ENCODE assay signal across 9 cellular contexts in genomic region chr19:19670070-19670551, GRCh38. TPM values are rescaled to one million over a fixed set of nuclear protein-coding genes. Genes with fewer than 3 reads are reported as not detected.
DNase-seq lines count a peak whose midpoint lies in the region; ATAC-seq and TF ChIP-seq lines count a peak whose summit lies in the region.
"Had no signal": no experiment of that assay in that cellular context is flagged by ENCODE, and none has a peak within 500 bp of the region (broad histone marks: within the 10 kb centered on the region; RNA-seq: fewer than 3 reads in every experiment).

No MANE protein-coding gene starts in this region.

- H3K9me3 Mint-ChIP-seq in CD14-positive monocyte, result peaks cover 25 to 53% (median 43%) of the 10 kb centered on the region in 7 donors

- H3K27ac Mint-ChIP-seq in T-helper 17 cell, result peak overlapping the region; percentile 96
- H3K27ac Mint-ChIP-seq in CD14-positive monocyte, result peak overlapping the region in 1 of 7 donors; percentile 40

- no peaks in the 10 kb centered on the region for H3K27me3 ChIP-seq in H7 (ENCODE audit: control insufficient read depth, insufficient read depth, low read length)
- H3K27me3 ChIP-seq: SJSA1 had no signal

- H3K27me3 Mint-ChIP-seq in T-helper 17 cell (no peaks in the 10 kb centered on the region), CD14-positive monocyte (ENCODE audit: low read depth in 3 of 3) (peaks cover 0 to 2% (median 0%) of the 10 kb centered on the region in 3 donors)

- H3K4me1 Mint-ChIP-seq in T-helper 17 cell, result peaks cover 13% of the 10 kb centered on the region
- H3K4me1 Mint-ChIP-seq in CD14-positive monocyte, result peaks cover 19% of the 10 kb centered on the region

- intact Hi-C loops in CD14-positive monocyte (cut with micrococcal nuclease), result loop anchor here (5.0 to 10.0 kb wide), 2 partner anchors 107 to 225 kb away; no protein-coding TSS in a partner anchor

- peak; percentile 75 for DNase-seq in H7
- DNase-seq in T-helper 17 cell, result no peak
- DNase-seq in fibroblast of pulmonary artery (ENCODE audit: low read depth), result no peak
- no peak for DNase-seq in retinal pigment epithelial cell (ENCODE audit: low read depth)
- DNase-seq in SKM-1 treated with dmso at 0.1 percent for 144 hours (lab: John Stamatoyannopoulos, UW; ENCODE audit: unreplicated experiment), result no peak
- no peak for DNase-seq in NOMO-1 treated with dmso at 0.1 percent for 144 hours (lab: John Stamatoyannopoulos, UW; ENCODE audit: unreplicated experiment)
- DNase-seq in CD14-positive monocyte (ENCODE audit: low spot score), result no peak

- no peak for TF ChIP-seq CTCF in fibroblast of pulmonary artery (IDR thresholded peaks at IDR 0.05; ENCODE audit: low read length, missing control alignments)
- no peak for TF ChIP-seq CTCF in retinal pigment epithelial cell (conservative IDR thresholded peaks at IDR 0.05; ENCODE audit: low read depth, low read length)
- no peak for TF ChIP-seq CTCF in CD14-positive monocyte (IDR thresholded peaks at IDR 0.05)

- H3K9me3 ChIP-seq in T-helper 17 cell (ENCODE audit: control insufficient read depth, low read length, poor library complexity, severe bottlenecking), result peaks cover 8% of the 10 kb centered on the region

- ATAC-seq in T-helper 17 cell, result no peak
- ATAC-seq in HG03108 (IDR thresholded peaks at IDR 0.05; ENCODE audit: unreplicated experiment), result no peak

- peaks cover 2% of the 10 kb centered on the region for H3K36me3 ChIP-seq in H7 (replicated peaks; ENCODE audit: control insufficient read depth, insufficient read depth, low read length)

- H3K4me3 Mint-ChIP-seq in T-helper 17 cell (peak overlapping the region; percentile 95), CD14-positive monocyte (peak overlapping the region in 1 of 2 donors; percentile 94)

- H3K4me3 ChIP-seq in H7 (ENCODE audit: insufficient read depth, low read depth, low read length) (peak overlapping the region; percentile 95), fibroblast of pulmonary artery (replicated peaks; ENCODE audit: low read depth, low read length) (peak overlapping the region; percentile 88), retinal pigment epithelial cell (ENCODE audit: low read length) (peak overlapping the region; percentile 86)

- H3K36me3 Mint-ChIP-seq in T-helper 17 cell (ENCODE audit: low read depth) (no peaks in the 10 kb centered on the region), CD14-positive monocyte (peaks cover 29 to 44% of the 10 kb centered on the region in 2 donors)

RNA-seq across cellular contexts. Expression of gene ZNF101, which starts 1.5 kb away (rescaled TPM):
- 24.1 and 24.9 TPM in 2 replicates for total RNA-seq in H7 (2014; rRNA removed; shearing (Covaris generic))
- total RNA-seq in T-helper 17 cell, result 10 to 100 TPM; 56.0 to 56.1 TPM
- polyA plus RNA-seq in CD14-positive monocyte, result 1 to 10 TPM; 5.5 to 8.4 TPM

RNA-seq across cellular contexts. Expression of gene ATP13A1, which starts 6.6 kb away (rescaled TPM):
- total RNA-seq in H7 (2014; rRNA removed; shearing (Covaris generic)), result 36.2 and 40.6 TPM in 2 replicates
- total RNA-seq in T-helper 17 cell, result 10 to 100 TPM; 91.4 to 98.8 TPM
- 10 to 100 TPM; 16.9 to 21.9 TPM for polyA plus RNA-seq in CD14-positive monocyte

RNA-seq across cellular contexts. Expression of gene GMIP, which starts 26.7 kb away (rescaled TPM):
- total RNA-seq in H7 (2014; rRNA removed; shearing (Covaris generic)), result 6.6 and 6.7 TPM in 2 replicates
- total RNA-seq in T-helper 17 cell, result 10 to 100 TPM; 85.0 to 91.7 TPM
- 10 to 100 TPM; 41.4 to 75.1 TPM for polyA plus RNA-seq in CD14-positive monocyte

RNA-seq across cellular contexts. Expression of gene LPAR2, which starts 42.1 kb away (rescaled TPM):
- total RNA-seq in H7 (2014; rRNA removed; shearing (Covaris generic)), result 44.0 and 45.0 TPM in 2 replicates
- 10 to 100 TPM; 66.5 to 67.2 TPM for total RNA-seq in T-helper 17 cell
- polyA plus RNA-seq in CD14-positive monocyte, result 1 to 10 TPM; 1.9 to 2.2 TPM

RNA-seq across cellular contexts. Expression of gene PBX4, which starts 51.6 kb away (rescaled TPM):
- 0.94 and 2.7 TPM in 2 replicates for total RNA-seq in H7 (2014; rRNA removed; shearing (Covaris generic))
- 10 to 100 TPM; 49.7 to 58.4 TPM for total RNA-seq in T-helper 17 cell
- not detected for polyA plus RNA-seq in CD14-positive monocyte

Comparison
In these comparisons a context has a peak if more than half of its experiments do, and no peak if none do; other contexts are left out.
1. RNA of gene GMIP, which starts 26.7 kb away (total RNA-seq): 85.0 to 91.7 TPM in T-helper 17 cell; 6.6 to 6.7 TPM in H7; every median in the first group is over 10 times any median in the second.
2. Peak in every context shown above with its lines, with median percentiles within 50 percentile points of each other: H3K4me3 ChIP-seq.